In the genomic region with DNA sequence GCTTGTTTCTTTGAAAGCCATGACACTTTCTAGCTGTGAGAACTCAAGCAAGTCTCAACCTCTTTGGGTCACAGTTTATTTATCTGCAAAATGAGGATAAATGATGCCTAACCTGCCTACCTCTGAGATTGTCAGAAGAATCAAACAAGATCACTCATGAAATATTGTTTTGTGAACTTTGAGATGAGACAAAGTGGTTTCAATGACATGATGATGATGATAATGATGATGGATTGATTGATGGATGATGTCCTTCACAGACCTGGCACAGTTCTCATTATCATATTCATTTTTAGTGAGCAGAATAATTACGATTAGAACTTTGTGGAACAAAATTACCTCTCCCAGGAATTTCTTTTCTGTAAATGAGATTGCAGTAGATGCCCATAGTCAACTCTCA, we compare ENCODE assay signal across 13 cellular contexts.
DNase-seq lines count a peak whose midpoint lies in the region; ATAC-seq lines count a peak whose summit lies in the region.
"Had no signal": no experiment of that assay in that cellular context is flagged by ENCODE, and none has a peak within 500 bp of the region (broad histone marks: within the 10 kb centered on the region; RNA-seq: fewer than 3 reads in every experiment).

No MANE protein-coding gene starts in this region.

- no peak overlapping the region for H3K27ac ChIP-seq in CD4-positive, alpha-beta memory T cell (ENCODE audit: low read depth, low read length)
- peak overlapping the region; percentile 46 for H3K27ac ChIP-seq in naive thymus-derived CD4-positive, alpha-beta T cell (ENCODE audit: low read depth, low read length)

- H3K4me1 Mint-ChIP-seq in CD4-positive, alpha-beta memory T cell = peaks cover 58 to 88% (median 73%) of the 10 kb centered on the region in 4 donors
- peaks cover 77 to 84% (median 82%) of the 10 kb centered on the region in 3 donors for H3K4me1 Mint-ChIP-seq in T-cell
- H3K4me1 Mint-ChIP-seq in naive thymus-derived CD4-positive, alpha-beta T cell = peaks cover 35 to 96% (median 88%) of the 10 kb centered on the region in 7 donors
- peaks cover 80% of the 10 kb centered on the region for H3K4me1 Mint-ChIP-seq in activated T-cell treated with anti-CD3 and anti-CD28 coated beads, Interleukin-2, amount 50 U/mL, for 4 hours (ENCODE audit: low read depth)

- peak overlapping the region in 4 of 8 donors; percentile 17 to 85 (median 50) for H3K4me3 Mint-ChIP-seq in CD4-positive, alpha-beta memory T cell
- peak overlapping the region in 1 of 3 donors; percentile 66 for H3K4me3 Mint-ChIP-seq in T-cell
- peak overlapping the region in 4 of 10 donors; percentile 42 to 83 (median 74) for H3K4me3 Mint-ChIP-seq in naive thymus-derived CD4-positive, alpha-beta T cell
- no peak overlapping the region for H3K4me3 Mint-ChIP-seq in activated T-cell treated with anti-CD3 and anti-CD28 coated beads, Interleukin-2, amount 50 U/mL, for 4 hours
- H3K4me3 Mint-ChIP-seq: GM23338 had no signal

- POLR2A ChIA-PET in CD4-positive, alpha-beta memory T cell (lab: Charles Lee; ENCODE audit: partially characterized antibody) = interaction anchor here (0.8 to 3.9 kb wide), 2 partner anchors 13 to 37 kb away, joined by 3 to 23 read pairs; no protein-coding TSS in a partner anchor
- POLR2A ChIA-PET in T-cell (lab: Charles Lee) = interaction anchor here in 1 of 2 donors (0.6 kb wide), 2 partner anchors 245 to 675 kb away, joined by 3 to 4 read pairs; no protein-coding TSS in a partner anchor
- POLR2A ChIA-PET in naive thymus-derived CD4-positive, alpha-beta T cell (lab: Charles Lee) = interaction anchor here (0.8 to 3.8 kb wide), 4 partner anchors 9 to 294 kb away, joined by 4 to 20 read pairs (median 6); a partner anchor contains a TSS

- peaks cover 0 to 37% (median 24%) of the 10 kb centered on the region in 8 donors for H3K9me3 Mint-ChIP-seq in CD4-positive, alpha-beta memory T cell
- H3K9me3 Mint-ChIP-seq in T-cell = peaks cover 3 to 19% (median 16%) of the 10 kb centered on the region in 3 donors
- H3K9me3 Mint-ChIP-seq in naive thymus-derived CD4-positive, alpha-beta T cell = peaks cover 10 to 53% (median 32%) of the 10 kb centered on the region in 11 donors
- H3K9me3 Mint-ChIP-seq in activated T-cell treated with anti-CD3 and anti-CD28 coated beads, Interleukin-2, amount 50 U/mL, for 4 hours = peaks cover 24% of the 10 kb centered on the region
- H3K9me3 Mint-ChIP-seq: GM23338 had no signal

- no peaks in the 10 kb centered on the region for H3K27me3 ChIP-seq in CD4-positive, alpha-beta memory T cell (ENCODE audit: insufficient read depth, low read length)
- H3K27me3 ChIP-seq in naive thymus-derived CD4-positive, alpha-beta T cell (ENCODE audit: control insufficient read depth in 2 of 2, insufficient read depth in 2 of 2, low read length in 2 of 2) = no peaks in the 10 kb centered on the region
- H3K27me3 ChIP-seq: BE2C had no signal

- ATAC-seq in T-cell (replicated peaks in 1 of 4) = no peak
- ATAC-seq in naive thymus-derived CD4-positive, alpha-beta T cell = no peak
- no peak for ATAC-seq in activated T-cell treated with anti-CD3 and anti-CD28 coated beads, Interleukin-2, amount 50 U/mL, for 4 hours
- ATAC-seq: GM23338 had no signal

- CTCF ChIA-PET in CD4-positive, alpha-beta memory T cell (lab: Charles Lee; ENCODE audit: partially characterized antibody) = interaction anchor here (1.0 to 2.7 kb wide), 2 partner anchors 14 to 36 kb away, joined by 3 to 13 read pairs; no protein-coding TSS in a partner anchor
- CTCF ChIA-PET in T-cell (lab: Charles Lee) = no interaction called here
- CTCF ChIA-PET in naive thymus-derived CD4-positive, alpha-beta T cell (lab: Charles Lee) = interaction anchor here (0.6 to 4.3 kb wide), 2 partner anchors 10 to 36 kb away, joined by 3 to 28 read pairs; no protein-coding TSS in a partner anchor

- no peak for DNase-seq in CD4-positive, alpha-beta memory T cell
- DNase-seq in T-cell = no peak
- DNase-seq in naive thymus-derived CD4-positive, alpha-beta T cell = no peak
- no peak for DNase-seq in SW480 (ENCODE audit: low spot score)
- no peak for DNase-seq in activated T-cell treated with anti-CD3 and anti-CD28 coated beads, Interleukin-2, amount 50 U/mL, for 4 hours
- no peak for DNase-seq in NCI-H1930 (lab: John Stamatoyannopoulos, UW)
- DNase-seq: ACHN, BE2C, C1 segment of cervical spinal cord, Caco-2, HCEC 1CT, KG1 had no signal

- peaks cover 24 to 44% of the 10 kb centered on the region in 2 donors for H3K36me3 Mint-ChIP-seq in CD4-positive, alpha-beta memory T cell
- peaks cover 21% of the 10 kb centered on the region for H3K36me3 Mint-ChIP-seq in T-cell
- H3K36me3 Mint-ChIP-seq in naive thymus-derived CD4-positive, alpha-beta T cell = peaks cover 12 to 45% (median 26%) of the 10 kb centered on the region in 5 donors
- H3K36me3 Mint-ChIP-seq in activated T-cell treated with anti-CD3 and anti-CD28 coated beads, Interleukin-2, amount 50 U/mL, for 4 hours (ENCODE audit: insufficient read depth) = peaks cover 11% of the 10 kb centered on the region

- H3K9me3 ChIP-seq in CD4-positive, alpha-beta memory T cell (ENCODE audit: control insufficient read depth in 1 of 2, low read length in 2 of 2) = no peaks in the 10 kb centered on the region
- H3K9me3 ChIP-seq in naive thymus-derived CD4-positive, alpha-beta T cell (ENCODE audit: control insufficient read depth in 2 of 3, low read length in 3 of 3) = peaks cover 0 to 3% (median 0%) of the 10 kb centered on the region in 3 experiments
- H3K9me3 ChIP-seq: BE2C, Caco-2 had no signal

- H3K4me1 ChIP-seq in CD4-positive, alpha-beta memory T cell (ENCODE audit: insufficient read depth, low read length) = peaks cover 68% of the 10 kb centered on the region
- peaks cover 36 to 62% of the 10 kb centered on the region in 2 donors for H3K4me1 ChIP-seq in naive thymus-derived CD4-positive, alpha-beta T cell (ENCODE audit: control insufficient read depth in 2 of 2, insufficient read depth in 2 of 2, low read length in 2 of 2)
- H3K4me1 ChIP-seq: BE2C, Caco-2 had no signal

- no peaks in the 10 kb centered on the region for H3K27me3 Mint-ChIP-seq in CD4-positive, alpha-beta memory T cell
- no peaks in the 10 kb centered on the region for H3K27me3 Mint-ChIP-seq in T-cell
- no peaks in the 10 kb centered on the region for H3K27me3 Mint-ChIP-seq in naive thymus-derived CD4-positive, alpha-beta T cell
- H3K27me3 Mint-ChIP-seq in activated T-cell treated with anti-CD3 and anti-CD28 coated beads, Interleukin-2, amount 50 U/mL, for 4 hours (ENCODE audit: low read depth) = no peaks in the 10 kb centered on the region

- no peaks in the 10 kb centered on the region for H3K36me3 ChIP-seq in CD4-positive, alpha-beta memory T cell (ENCODE audit: insufficient read depth, low read length)
- H3K36me3 ChIP-seq in naive thymus-derived CD4-positive, alpha-beta T cell (ENCODE audit: control insufficient read depth in 2 of 3, insufficient read depth in 3 of 3, low read length in 3 of 3) = no peaks in the 10 kb centered on the region
- H3K36me3 ChIP-seq: BE2C had no signal

- intact Hi-C loops in CD4-positive, alpha-beta memory T cell (cut with micrococcal nuclease) = no loop called here
- intact Hi-C loops in naive thymus-derived CD4-positive, alpha-beta T cell (cut with micrococcal nuclease) = no loop called here

- H3K4me3 ChIP-seq in CD4-positive, alpha-beta memory T cell (ENCODE audit: low read length in 2 of 2) = peak overlapping the region in 1 of 2 donors; percentile 1
- H3K4me3 ChIP-seq in naive thymus-derived CD4-positive, alpha-beta T cell (ENCODE audit: low read length) = peak overlapping the region; percentile 8
- H3K4me3 ChIP-seq: GM23338 had no signal

- H3K27ac Mint-ChIP-seq in CD4-positive, alpha-beta memory T cell = peak overlapping the region; percentile 68 to 97 (median 85)
- H3K27ac Mint-ChIP-seq in T-cell = peak overlapping the region; percentile 97 to 99
- H3K27ac Mint-ChIP-seq in naive thymus-derived CD4-positive, alpha-beta T cell = peak overlapping the region in 8 of 9 donors; percentile 25 to 99 (median 93)
- H3K27ac Mint-ChIP-seq: GM23338 had no signal

Comparison
In these comparisons a context has a peak if more than half of its experiments do, and no peak if none do; other contexts are left out.
1. CTCF ChIA-PET loops: an anchor here in CD4-positive, alpha-beta memory T cell (1.0 to 2.7 kb wide) and naive thymus-derived CD4-positive, alpha-beta T cell (0.6 to 4.3 kb wide); none called in T-cell.